In the genomic region with DNA sequence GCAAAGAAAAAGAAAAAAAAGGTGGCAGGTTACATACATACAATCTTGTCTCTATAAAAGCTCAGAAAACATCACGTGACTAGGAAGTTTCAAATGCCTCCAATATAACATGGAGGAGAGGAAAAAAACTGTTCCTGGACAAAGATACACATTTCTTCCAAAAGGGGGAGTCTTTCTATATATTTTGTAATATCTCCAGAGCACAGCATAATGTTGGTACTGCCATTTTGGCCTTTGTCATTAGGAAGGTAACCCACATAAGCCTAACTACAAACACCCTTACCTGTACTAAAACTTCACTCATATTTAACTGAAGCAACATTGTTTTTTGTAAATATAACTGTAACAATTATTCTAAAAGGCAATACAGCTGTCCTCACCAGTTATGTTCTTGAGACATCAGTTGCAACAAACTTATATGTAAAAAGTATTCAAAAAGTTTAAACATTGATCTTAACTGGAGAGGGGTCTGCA, we compare ENCODE assay signal across 8 cellular contexts. TPM values are rescaled to one million over a fixed set of nuclear protein-coding genes. Genes with fewer than 3 reads are reported as not detected.
DNase-seq lines count a peak whose midpoint lies in the region; ATAC-seq and TF ChIP-seq lines count a peak whose summit lies in the region.
"Had no signal": no experiment of that assay in that cellular context is flagged by ENCODE, and none has a peak within 500 bp of the region (broad histone marks: within the 10 kb centered on the region; RNA-seq: fewer than 3 reads in every experiment).

No MANE protein-coding gene starts in this region.

- H3K9me3 Mint-ChIP-seq in endothelial cell (ENCODE audit: unreplicated experiment) = no peaks in the 10 kb centered on the region
- no peaks in the 10 kb centered on the region for H3K9me3 Mint-ChIP-seq in progenitor cell of endocrine pancreas (ENCODE audit: low read depth)
- H3K9me3 Mint-ChIP-seq: central memory CD8-positive, alpha-beta T cell had no signal

- DNase-seq in EL = peak; percentile 79
- DNase-seq in LNCaP clone FGC (ENCODE audit: low read depth) = peak; percentile 90
- DNase-seq in RPMI8226 = peak; percentile 42
- no peak for DNase-seq in endothelial cell (ENCODE audit: low spot score)
- no peak for DNase-seq in progenitor cell of endocrine pancreas (ENCODE audit: low spot score, unreplicated experiment)
- no peak for DNase-seq in ecto neural progenitor cell (ENCODE audit: low spot score)

- peak overlapping the region; percentile 72 for H3K4me3 ChIP-seq in LNCaP clone FGC (ENCODE audit: low read depth, low read length)

- peak overlapping the region; percentile 16 for H3K4me3 Mint-ChIP-seq in endothelial cell (ENCODE audit: unreplicated experiment)
- peak overlapping the region; percentile 98 for H3K4me3 Mint-ChIP-seq in progenitor cell of endocrine pancreas (ENCODE audit: low read depth)

- TF ChIP-seq CTCF in LNCaP clone FGC (IDR thresholded peaks at IDR 0.05; ENCODE audit: control insufficient read depth, extremely low read depth, insufficient read depth) = peak; percentile 37
- peak; percentile 52 for TF ChIP-seq CTCF in endothelial cell (IDR thresholded peaks at IDR 0.05; ENCODE audit: unreplicated experiment)
- TF ChIP-seq CTCF in progenitor cell of endocrine pancreas (IDR thresholded peaks at IDR 0.05; ENCODE audit: unreplicated experiment) = peak; percentile 61

- no peak for ATAC-seq in HG02642 (IDR thresholded peaks at IDR 0.05; ENCODE audit: poor library complexity, unreplicated experiment)

- H3K36me3 Mint-ChIP-seq in endothelial cell (ENCODE audit: low read depth, unreplicated experiment) = peaks cover 22% of the 10 kb centered on the region
- peaks cover 15% of the 10 kb centered on the region for H3K36me3 Mint-ChIP-seq in progenitor cell of endocrine pancreas (ENCODE audit: insufficient read depth)

- H3K27me3 Mint-ChIP-seq in endothelial cell (ENCODE audit: unreplicated experiment) (peaks cover 6% of the 10 kb centered on the region), progenitor cell of endocrine pancreas (no peaks in the 10 kb centered on the region)

- H3K4me1 Mint-ChIP-seq in endothelial cell (ENCODE audit: unreplicated experiment) = peaks cover 31% of the 10 kb centered on the region
- H3K4me1 Mint-ChIP-seq in progenitor cell of endocrine pancreas (ENCODE audit: low read depth) = peaks cover 29% of the 10 kb centered on the region

- no peak overlapping the region for H3K27ac Mint-ChIP-seq in endothelial cell (ENCODE audit: unreplicated experiment)
- H3K27ac Mint-ChIP-seq in progenitor cell of endocrine pancreas = peak overlapping the region; percentile 99

RNA-seq across cellular contexts. Expression of a gene that starts 1.2 kb away (rescaled TPM):
- total RNA-seq in endothelial cell (ENCODE audit: unreplicated experiment) (866 TPM), progenitor cell of endocrine pancreas (589 and 604 TPM in 2 replicates)

RNA-seq across cellular contexts. Expression of a gene that starts 48.4 kb away (rescaled TPM):
- total RNA-seq in endothelial cell (ENCODE audit: unreplicated experiment) = 0.33 TPM
- total RNA-seq in progenitor cell of endocrine pancreas = 0.19 and 0.29 TPM in 2 replicates

Comparison
In these comparisons a context has a peak if more than half of its experiments do, and no peak if none do; other contexts are left out.
1. DNase-seq: peak in EL (single experiment), LNCaP clone FGC (single experiment) and RPMI8226 (single experiment); none in endothelial cell (single experiment), progenitor cell of endocrine pancreas (single experiment) and ecto neural progenitor cell (single experiment).
2. Peak in every context shown above with its lines, with median percentiles within 50 percentile points of each other: CTCF ChIP-seq.